ENCODE assay signal across 20 cellular contexts in the genomic region with DNA sequence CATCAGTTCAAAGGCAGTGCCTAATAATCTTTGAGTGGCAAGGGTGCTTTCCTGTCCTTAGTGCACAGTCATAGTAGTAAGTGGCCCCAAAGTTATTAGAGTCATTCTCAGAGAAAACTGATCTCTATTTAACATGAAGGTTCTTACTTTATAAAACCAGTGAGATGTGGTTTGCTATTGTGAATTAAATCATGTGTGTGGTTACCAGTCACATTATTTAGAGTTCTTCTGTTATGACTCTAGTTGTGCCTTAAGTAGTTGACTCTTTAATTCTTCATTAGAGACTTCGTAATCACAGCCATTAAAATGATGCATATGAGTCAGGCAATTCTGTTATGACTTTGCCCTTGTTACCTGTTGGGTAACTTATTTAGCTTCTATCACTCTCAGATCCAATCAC.
DNase-seq lines count a peak whose midpoint lies in the region; ATAC-seq and TF ChIP-seq lines count a peak whose summit lies in the region.
"Had no signal": no experiment of that assay in that cellular context is flagged by ENCODE, and none has a peak within 500 bp of the region (broad histone marks: within the 10 kb centered on the region; RNA-seq: fewer than 3 reads in every experiment).

No MANE protein-coding gene starts in this region.

- no peaks in the 10 kb centered on the region for H3K9me3 ChIP-seq in effector memory CD4-positive, alpha-beta T cell (ENCODE audit: control insufficient read depth, low read length)
- H3K9me3 ChIP-seq: A549 had no signal

- TF ChIP-seq CTCF in GM12865 (IDR thresholded peaks at IDR 0.05; ENCODE audit: insufficient read depth, low read depth, low read length, missing control alignments): no peak
- no peak for TF ChIP-seq CTCF in brain microvascular endothelial cell (IDR thresholded peaks at IDR 0.05; ENCODE audit: low read depth, low read length, missing control alignments)

- in situ Hi-C loops in brain microvascular endothelial cell (cut with HindIII; ENCODE audit: low pct_ligation_motif_present, low sequenced_read_pairs): no loop called here

- no peaks in the 10 kb centered on the region for H3K27me3 ChIP-seq in effector memory CD4-positive, alpha-beta T cell (replicated peaks; ENCODE audit: control insufficient read depth, insufficient read depth, low read length, poor library complexity, severe bottlenecking)
- no peaks in the 10 kb centered on the region for H3K27me3 ChIP-seq in brain microvascular endothelial cell (replicated peaks)

- H3K36me3 ChIP-seq in effector memory CD4-positive, alpha-beta T cell (ENCODE audit: control insufficient read depth, insufficient read depth, low read length): no peaks in the 10 kb centered on the region
- no peaks in the 10 kb centered on the region for H3K36me3 ChIP-seq in brain microvascular endothelial cell (replicated peaks)

- H3K4me1 ChIP-seq in effector memory CD4-positive, alpha-beta T cell (ENCODE audit: control insufficient read depth, insufficient read depth, low read length, poor library complexity, severe bottlenecking): no peaks in the 10 kb centered on the region
- H3K4me1 ChIP-seq: A549 had no signal

- no peak overlapping the region for H3K4me3 ChIP-seq in GM12865 (ENCODE audit: low read depth, low read length)
- no peak overlapping the region for H3K4me3 ChIP-seq in effector memory CD4-positive, alpha-beta T cell (ENCODE audit: insufficient read depth, low read depth, low read length, poor library complexity, severe bottlenecking)
- no peak overlapping the region for H3K4me3 ChIP-seq in brain microvascular endothelial cell (ENCODE audit: low read depth, low read length)
- H3K4me3 ChIP-seq: A549 had no signal

- no peak overlapping the region for H3K27ac ChIP-seq in effector memory CD4-positive, alpha-beta T cell (ENCODE audit: insufficient read depth, low read length, poor library complexity, severe bottlenecking)
- no peak overlapping the region for H3K27ac ChIP-seq in brain microvascular endothelial cell
- H3K27ac ChIP-seq: A549 had no signal

- ATAC-seq in GM18907 (IDR thresholded peaks at IDR 0.05; ENCODE audit: unreplicated experiment) (peak; percentile 85), HG02884 (IDR thresholded peaks at IDR 0.05; ENCODE audit: unreplicated experiment) (peak; percentile 66), HG03469 (IDR thresholded peaks at IDR 0.05; ENCODE audit: unreplicated experiment) (peak; percentile 40)
- ATAC-seq: A549; stimulated activated naive CD8-positive, alpha-beta T cell treated with anti-CD3 and anti-CD28 coated beads, Interleukin-15, Interleukin-2, amounts not matched to agents 100 U/mL and 50 U/mL, for 24 hours had no signal

- DNase-seq in GM12865 (ENCODE audit: low read depth) (peak; percentile 9), A172 (ENCODE audit: low spot score) (no peak), brain microvascular endothelial cell (no peak), nucleus accumbens (lab: John Stamatoyannopoulos, UW) (no peak)
- no peak for DNase-seq in effector memory CD4-positive, alpha-beta T cell
- DNase-seq: activated CD4-positive, alpha-beta T cell treated with anti-CD3 and anti-CD28 coated beads, Interleukin-2, amount 10 ng/mL, durations not matched to agents 7 days and 5 days; activated naive CD4-positive, alpha-beta T cell treated with anti-CD3 and anti-CD28 coated beads for 36 hours; C1 segment of cervical spinal cord; cortex of kidney; DMS153; foreskin melanocyte; Kasumi-1; NCI-H1105; retina; stimulated activated naive CD8-positive, alpha-beta T cell treated with anti-CD3 and anti-CD28 coated beads, Interleukin-15, Interleukin-2, amounts not matched to agents 100 U/mL and 50 U/mL, for 24 hours; trophoblast cell had no signal
